8 cellular contexts compared by ENCODE assay signal in genomic region chr2:64595397-64596160, GRCh38. TPM values are rescaled to one million over a fixed set of nuclear protein-coding genes. Genes with fewer than 3 reads are reported as not detected.
DNase-seq lines count a peak whose midpoint lies in the region; ATAC-seq and TF ChIP-seq lines count a peak whose summit lies in the region.

No MANE protein-coding gene starts in this region.

- H3F3A ChIP-seq in neural progenitor cell (ENCODE audit: low read depth) = peaks cover 6% of the 10 kb centered on the region

- no peak overlapping the region for H3K9ac ChIP-seq in OCI-LY3 (ENCODE audit: low read length)
- no peak overlapping the region for H3K9ac ChIP-seq in neural progenitor cell

- H3K36me3 Mint-ChIP-seq in neural progenitor cell = peaks cover 4% of the 10 kb centered on the region

- no peak overlapping the region for H3K4me3 ChIP-seq in OCI-LY3 (ENCODE audit: low read length)
- no peak overlapping the region for H3K4me3 ChIP-seq in epithelial cell of esophagus (ENCODE audit: low read length)
- H3K4me3 ChIP-seq in neural progenitor cell = no peak overlapping the region

- no peaks in the 10 kb centered on the region for H4K20me1 ChIP-seq in OCI-LY3 (ENCODE audit: insufficient read depth, low read length)
- H4K20me1 ChIP-seq in neural progenitor cell (ENCODE audit: low read depth) = no peaks in the 10 kb centered on the region

- no peaks in the 10 kb centered on the region for H3K9me3 Mint-ChIP-seq in neural progenitor cell

- H3K9me3 ChIP-seq in OCI-LY3 (ENCODE audit: insufficient read depth, low read length) = no peaks in the 10 kb centered on the region
- H3K9me3 ChIP-seq in neural progenitor cell (ENCODE audit: low read depth) = no peaks in the 10 kb centered on the region

- no peaks in the 10 kb centered on the region for H3K79me2 ChIP-seq in OCI-LY3 (ENCODE audit: low read length)
- no peaks in the 10 kb centered on the region for H3K79me2 ChIP-seq in neural progenitor cell (ENCODE audit: low read depth)

- H3K4me2 ChIP-seq in OCI-LY3 (ENCODE audit: low read length) = no peak overlapping the region
- H3K4me2 ChIP-seq in neural progenitor cell = no peak overlapping the region

- no peak overlapping the region for H3K4me3 Mint-ChIP-seq in neural progenitor cell

- H3K27ac Mint-ChIP-seq in neural progenitor cell = no peak overlapping the region

- H3K36me3 ChIP-seq in OCI-LY3 (replicated peaks; ENCODE audit: low read depth, low read length) (peaks cover 26% of the 10 kb centered on the region), neural progenitor cell (peaks cover 8% of the 10 kb centered on the region)

- TF ChIP-seq CTCF in OCI-LY3 (IDR thresholded peaks at IDR 0.05; ENCODE audit: low read depth, low read length) = peak; percentile 18
- TF ChIP-seq CTCF in epithelial cell of esophagus (IDR thresholded peaks at IDR 0.05; ENCODE audit: insufficient read depth, low read depth, low read length, missing control alignments) = peak; percentile 37
- TF ChIP-seq CTCF in neural progenitor cell (IDR thresholded peaks at IDR 0.05) = peak; percentile 67

- H3K4me1 ChIP-seq in OCI-LY3 (ENCODE audit: low read length) = peaks cover 13% of the 10 kb centered on the region; the same call in 1 of the 2 replicates
- no peaks in the 10 kb centered on the region for H3K4me1 ChIP-seq in neural progenitor cell

- peaks cover 5% of the 10 kb centered on the region for H3K4me1 Mint-ChIP-seq in neural progenitor cell

- H3K27me3 ChIP-seq in OCI-LY3 (ENCODE audit: low read depth, low read length) = no peaks in the 10 kb centered on the region
- H3K27me3 ChIP-seq in neural progenitor cell = no peaks in the 10 kb centered on the region

- H2AFZ ChIP-seq in OCI-LY3 (ENCODE audit: low read depth, low read length) (no peak overlapping the region), neural progenitor cell (replicated peaks) (no peak overlapping the region)

- H3K27me3 Mint-ChIP-seq in neural progenitor cell (ENCODE audit: insufficient read depth, low read depth) = peaks cover 3% of the 10 kb centered on the region

- peak; percentile 25 for DNase-seq in EL
- DNase-seq in epithelial cell of esophagus (ENCODE audit: low read depth) = peak; percentile 40
- peak; percentile 59 for DNase-seq in neural progenitor cell (ENCODE audit: low spot score)
- no peak for DNase-seq in AML-193 (lab: John Stamatoyannopoulos, UW)
- no peak for DNase-seq in COR-L47 (lab: John Stamatoyannopoulos, UW)
- no peak for DNase-seq in activated CD4-positive, alpha-beta T cell treated with anti-CD3 and anti-CD28 coated beads for 4 hours

- no peak for ATAC-seq in GM21717 (IDR thresholded peaks at IDR 0.05; ENCODE audit: unreplicated experiment)

- no peak overlapping the region for H3K27ac ChIP-seq in OCI-LY3 (ENCODE audit: low read length)
- H3K27ac ChIP-seq in neural progenitor cell = no peak overlapping the region

RNA-seq across cellular contexts. Expression of gene SERTAD2, which starts 58.1 kb away (rescaled TPM):
- 12.2 and 19.1 TPM in 2 replicates for total RNA-seq in neural progenitor cell (ENCODE audit: low replicate concordance)

Comparison
In these comparisons a context has a peak if more than half of its experiments do, and no peak if none do; other contexts are left out.
1. DNase-seq: peak in EL (single experiment), epithelial cell of esophagus (single experiment) and neural progenitor cell (single experiment); none in AML-193 (0 of 2), COR-L47 (single experiment) and activated CD4-positive, alpha-beta T cell treated with anti-CD3 and anti-CD28 coated beads for 4 hours (0 of 2).
2. Peak in every context shown above with its lines, with median percentiles within 50 percentile points of each other: CTCF ChIP-seq.